Comparison of ENCODE assay signal across 23 cellular contexts in the genomic region with DNA sequence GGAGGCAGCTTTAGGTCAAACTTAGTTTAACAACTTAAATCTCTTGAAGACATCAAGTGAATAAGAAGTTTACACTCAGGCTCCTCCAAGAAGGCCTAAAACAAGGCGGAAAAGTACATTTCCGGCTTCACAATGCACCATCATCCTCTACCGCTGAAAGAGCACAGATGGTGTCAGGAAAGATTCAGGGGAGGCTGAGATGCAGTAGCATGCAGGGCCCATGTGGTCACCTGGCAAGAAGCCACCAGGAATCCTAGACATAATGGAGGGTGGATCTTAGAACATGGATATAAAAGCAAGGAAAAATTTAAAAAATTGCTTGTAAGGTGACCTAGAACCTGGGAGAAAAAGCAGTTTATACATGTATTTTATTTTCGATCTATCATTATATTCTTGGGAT. TPM values are rescaled to one million over a fixed set of nuclear protein-coding genes. Genes with fewer than 3 reads are reported as not detected.
DNase-seq lines count a peak whose midpoint lies in the region; ATAC-seq and TF ChIP-seq lines count a peak whose summit lies in the region.
"Had no signal": no experiment of that assay in that cellular context is flagged by ENCODE, and none has a peak within 500 bp of the region (broad histone marks: within the 10 kb centered on the region; RNA-seq: fewer than 3 reads in every experiment).

No MANE protein-coding gene starts in this region.

- no peaks in the 10 kb centered on the region for H3K27me3 ChIP-seq in HCT116 (ENCODE audit: insufficient read depth, low read length)
- H3K27me3 ChIP-seq: MG63, SJCRH30 had no signal

- TF ChIP-seq POLR2A in HCT116 (IDR thresholded peaks at IDR 0.05; ENCODE audit: borderline replicate concordance, extremely low read depth, insufficient read depth, insufficient read length) = no peak

- no peak overlapping the region for H3K4me2 ChIP-seq in HCT116 (ENCODE audit: low read length)

- BruUV-seq in HCT116 (replicated peaks; lab: Mats Ljungman, UMichigan) = no TSS peak

- no peak overlapping the region for H3K27ac ChIP-seq in HCT116 (ENCODE audit: low read depth, low read length)
- H3K27ac ChIP-seq: SJCRH30 had no signal

- H3K79me2 ChIP-seq in HCT116 (ENCODE audit: insufficient read depth, low read length) = no peaks in the 10 kb centered on the region

- H3K9me3 ChIP-seq in HCT116 (ENCODE audit: control insufficient read depth in 1 of 2, insufficient read depth in 1 of 2, low read depth in 1 of 2, low read length in 2 of 2) = no peaks in the 10 kb centered on the region
- H3K9me3 ChIP-seq: MG63, SJCRH30 had no signal

- TF ChIP-seq RAD21 in HCT116 (IDR thresholded peaks at IDR 0.05; ENCODE audit: low read depth) = no peak

- RAD21 ChIA-PET in HCT116 (lab: Charles Lee; ENCODE audit: low non-redundant PET in 1 of 2, low total read pairs in 2 of 2, uncharacterized antibody in 2 of 2, unreplicated experiment in 2 of 2) = no interaction called here

- no peak for TF ChIP-seq CTCF in HCT116 (IDR thresholded peaks at IDR 0.05 in 2 of 3, conservative IDR thresholded peaks at IDR 0.05 in 1 of 3; ENCODE audit: borderline replicate concordance in 1 of 3, insufficient read depth in 1 of 3, low read depth in 2 of 3, low read length in 2 of 3)

- no peak overlapping the region for H3K4me3 ChIP-seq in HCT116 (replicated peaks in 1 of 2; ENCODE audit: low read depth in 1 of 2, low read length in 2 of 2)
- H3K4me3 ChIP-seq: MG63, SJCRH30 had no signal

- H3K36me3 ChIP-seq in HCT116 (ENCODE audit: control insufficient read depth in 1 of 2, insufficient read depth in 2 of 2, low read length in 2 of 2) = no peaks in the 10 kb centered on the region
- H3K36me3 ChIP-seq: MG63, SJCRH30 had no signal

- CTCF ChIA-PET in HCT116 (lab: Charles Lee) = no interaction called here

- intact Hi-C loops in HCT116 (cut with micrococcal nuclease) = no loop called here

- DNase-seq in DMS 273 (lab: John Stamatoyannopoulos, UW; ENCODE audit: unreplicated experiment) = peak; percentile 98
- no peak for DNase-seq in HCT116 (ENCODE audit: low read depth, low spot score)
- peak; percentile 53 to 78 for DNase-seq in NCI-H446 (lab: John Stamatoyannopoulos, UW)
- DNase-seq in cerebellar cortex (ENCODE audit: low spot score) = peak; percentile 90
- DNase-seq in dedifferentiated amniotic fluid mesenchymal stem cell (ENCODE audit: extremely low spot score) = no peak
- DNase-seq in activated CD4-positive, alpha-beta T cell treated with anti-CD3 and anti-CD28 coated beads, Interleukin-2, amount 50 U/mL, for 48 hours = no peak
- no peak for DNase-seq in activated CD4-positive, alpha-beta T cell treated with anti-CD3 and anti-CD28 coated beads for 4 hours
- DNase-seq: 8988T; ACHN; DMS53; GDM1; GOT3; IMR-90; KG1; MG63; NCI-H2081 treated with DMSO at 0.1 percent for 48 hours; NCI-H748 treated with DMSO at 0.1 percent for 48 hours; NK-92 treated with Interleukin-12 subunit alpha and Interleukin-12 subunit beta, amount 100 ng/mL, for 24 hours; PC-3 had no signal

- no peak for ATAC-seq in HCT116
- ATAC-seq: PC-3, Right ventricle myocardium inferior had no signal

- peaks cover 2 to 13% of the 10 kb centered on the region in 2 experiments; a peak in 3 of 4 replicates for H3K4me1 ChIP-seq in HCT116 (ENCODE audit: control insufficient read depth in 1 of 2, insufficient read depth in 2 of 2, low read length in 2 of 2)

- no peak overlapping the region for H3K9ac ChIP-seq in HCT116 (ENCODE audit: low read length)

- POLR2A ChIA-PET in HCT116 (lab: Charles Lee) = no interaction called here

- no peaks in the 10 kb centered on the region for H3K9me2 ChIP-seq in HCT116 (ENCODE audit: insufficient read depth)

- H2AFZ ChIP-seq in HCT116 (ENCODE audit: low read depth, low read length, poor library complexity, severe bottlenecking) = peak overlapping the region; percentile 3

- H4K20me1 ChIP-seq in HCT116 (ENCODE audit: insufficient read depth) = no peaks in the 10 kb centered on the region

TF ChIP-seq in HCT116, 20 proteins besides CTCF, POLR2A, EP300 and RAD21:
- TF ChIP-seq EZH2 (IDR thresholded peaks at IDR 0.05) (no peak), FOSL1 (IDR thresholded peaks at IDR 0.05; ENCODE audit: low read depth) (no peak), ELF1 (IDR thresholded peaks at IDR 0.05; ENCODE audit: borderline replicate concordance, low read depth) (no peak), SP1 (IDR thresholded peaks at IDR 0.05; ENCODE audit: low read depth) (no peak), YY1 (IDR thresholded peaks at IDR 0.05; ENCODE audit: extremely low read depth, insufficient replicate concordance, low read depth, low read length) (no peak), SIN3A (IDR thresholded peaks at IDR 0.05; ENCODE audit: low read depth) (no peak), POLR2AphosphoS5 (IDR thresholded peaks at IDR 0.05; ENCODE audit: low read depth, low read length) (no peak)

RNA-seq across cellular contexts. Expression of gene OTOL1, which starts 21.9 kb away (rescaled TPM):
- total RNA-seq in HCT116 (2021; ENCODE audit: unreplicated experiment) = not detected
- polyA plus RNA-seq in HCT116 (2012) = not detected in 2 replicates
- total RNA-seq: IMR-90, NCI-H460, PC-3, Right ventricle myocardium inferior, SJCRH30 had no signal
- polyA plus RNA-seq: BJ, IMR-90 had no signal

Comparison
In these comparisons a context has a peak if more than half of its experiments do, and no peak if none do; other contexts are left out.
1. DNase-seq: peak in DMS 273 (single experiment), NCI-H446 (2 of 2) and cerebellar cortex (single experiment); none in HCT116 (single experiment), dedifferentiated amniotic fluid mesenchymal stem cell (single experiment), activated CD4-positive, alpha-beta T cell treated with anti-CD3 and anti-CD28 coated beads, Interleukin-2, amount 50 U/mL, for 48 hours (0 of 2) and activated CD4-positive, alpha-beta T cell treated with anti-CD3 and anti-CD28 coated beads for 4 hours (0 of 2).